Comparison of ENCODE assay signal across 8 cellular contexts in genomic region chr13:21670883-21671792, GRCh38. TPM values are rescaled to one million over a fixed set of nuclear protein-coding genes. Genes with fewer than 3 reads are reported as not detected.
DNase-seq lines count a peak whose midpoint lies in the region; ATAC-seq, FAIRE-seq and TF ChIP-seq lines count a peak whose summit lies in the region.

TSS of gene FGF9 (plus strand) at chr13:21671073. CDS start at chr13:21671913, 840 bp downstream.

- under 1% methylated on average over 35 of the region's 62 CpGs for WGBS in suprapubic skin

- H2AFZ ChIP-seq in neuron (ENCODE audit: low read depth, low read length), result peak within 1 kb of the TSS; percentile 86

- TF ChIP-seq CTCF in foreskin keratinocyte (conservative IDR thresholded peaks at IDR 0.05) (peak; percentile 38), suprapubic skin (IDR thresholded peaks at IDR 0.05) (no peak)

- peaks cover 48% of the 10 kb centered on the region for H3K27me3 ChIP-seq in foreskin keratinocyte
- H3K27me3 ChIP-seq in neuron (ENCODE audit: insufficient read depth, low read length), result peaks cover 22% of the 10 kb centered on the region
- H3K27me3 ChIP-seq in suprapubic skin, result peaks cover 68% of the 10 kb centered on the region

- H3K4me3 ChIP-seq in neuron (ENCODE audit: low read length), result peak within 1 kb of the TSS; percentile 68
- peak within 1 kb of the TSS; percentile 62 for H3K4me3 ChIP-seq in suprapubic skin

- no peak for FAIRE-seq in RCC 7860 (lab: Jason Lieb, UNC)

- TF ChIP-seq EP300 in suprapubic skin (IDR thresholded peaks at IDR 0.05), result no peak

- H3K27ac ChIP-seq in foreskin keratinocyte (no peak within 1 kb of the TSS), suprapubic skin (no peak within 1 kb of the TSS)

- ATAC-seq in GM21447 (IDR thresholded peaks at IDR 0.05; ENCODE audit: unreplicated experiment) (peak; percentile 62), foreskin keratinocyte (peak; percentile 89)

- H3K4me1 ChIP-seq in foreskin keratinocyte (no peaks in the 10 kb centered on the region), neuron (ENCODE audit: insufficient read depth, low read length) (peaks cover 42% of the 10 kb centered on the region), suprapubic skin (peaks cover 70% of the 10 kb centered on the region)

- no peak for TF ChIP-seq POLR2A in suprapubic skin (IDR thresholded peaks at IDR 0.05)

- H3K9me3 ChIP-seq in neuron (ENCODE audit: low read length), result no peaks in the 10 kb centered on the region
- no peaks in the 10 kb centered on the region for H3K9me3 ChIP-seq in suprapubic skin

- DNase-seq in DMS79 treated with DMSO at 0.1 percent for 48 hours (lab: John Stamatoyannopoulos, UW) (peak; percentile 60), HuH-7 (ENCODE audit: low spot score) (peak; percentile 85), RCC 7860 (ENCODE audit: low spot score) (peak; percentile 11), foreskin keratinocyte (no peak), suprapubic skin (ENCODE audit: low spot score in 2 of 2) (peak in 1 of 2 donors; percentile 65)
- peak; percentile 77 for DNase-seq in activated effector memory CD4-positive, alpha-beta T cell treated with Interleukin-2 at 50 U/mL for 16 hours

- no peaks in the 10 kb centered on the region for H3K36me3 ChIP-seq in neuron (ENCODE audit: insufficient read depth, low read length)
- H3K36me3 ChIP-seq in suprapubic skin, result no peaks in the 10 kb centered on the region

RNA-seq across cellular contexts. Expression of gene FGF9, which starts in this region (rescaled TPM):
- total RNA-seq in foreskin keratinocyte (0.04 TPM in 1 of 2 replicates, not detected in the other), suprapubic skin (not detected)
- polyA plus RNA-seq in foreskin keratinocyte, result not detected in 2 replicates

Comparison
In these comparisons a context has a peak if more than half of its experiments do, and no peak if none do; other contexts are left out.
1. Peak in ATAC-seq in foreskin keratinocyte; RNA of the gene not detected or under 1 TPM.
2. DNase-seq: peak in DMS79 treated with DMSO at 0.1 percent for 48 hours (single experiment), HuH-7 (single experiment), RCC 7860 (single experiment) and activated effector memory CD4-positive, alpha-beta T cell treated with Interleukin-2 at 50 U/mL for 16 hours (single experiment); none in foreskin keratinocyte (0 of 2).